Comparison of ENCODE assay signal across 8 cellular contexts in the genomic region with DNA sequence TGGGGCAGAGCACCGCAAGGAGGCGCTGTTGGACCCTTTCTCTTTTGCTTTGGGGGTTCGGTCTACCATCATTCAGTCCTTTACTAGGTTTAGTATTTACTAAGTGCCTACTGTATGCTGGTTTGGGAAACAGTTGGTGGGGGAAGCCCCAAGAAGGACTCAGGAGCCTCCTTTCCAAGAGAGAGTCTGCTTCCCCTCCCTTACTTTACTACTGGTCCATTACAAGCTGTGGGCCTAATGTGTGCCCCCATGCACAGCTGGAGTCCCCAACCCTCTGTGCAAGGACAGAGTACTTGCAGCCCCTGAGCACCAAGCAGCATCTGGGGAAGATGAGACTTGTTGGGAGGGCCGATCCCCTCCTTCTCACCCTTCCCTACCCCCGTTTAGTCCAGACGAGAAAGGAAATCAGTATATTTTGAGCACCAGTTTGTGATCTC. TPM values are rescaled to one million over a fixed set of nuclear protein-coding genes. Genes with fewer than 3 reads are reported as not detected.
DNase-seq lines count a peak whose midpoint lies in the region; ATAC-seq and TF ChIP-seq lines count a peak whose summit lies in the region.

No MANE protein-coding gene starts in this region.

- TF ChIP-seq CTCF in hepatocyte (IDR thresholded peaks at IDR 0.05; ENCODE audit: poor library complexity), result peak; percentile 92

- peaks cover 50% of the 10 kb centered on the region for H3K4me1 Mint-ChIP-seq in activated naive CD4-positive, alpha-beta T cell treated with anti-CD3 and anti-CD28 coated beads, Interleukin-2, amount 50 U/mL, for 24 hours

- peak overlapping the region; percentile 76 for H3K27ac ChIP-seq in hepatocyte

- H3K27me3 Mint-ChIP-seq in activated naive CD4-positive, alpha-beta T cell treated with anti-CD3 and anti-CD28 coated beads, Interleukin-2, amount 50 U/mL, for 24 hours, result no peaks in the 10 kb centered on the region

- no peaks in the 10 kb centered on the region for H3K9me3 ChIP-seq in NT2/D1 (ENCODE audit: insufficient read depth, low read length)
- no peaks in the 10 kb centered on the region for H3K9me3 ChIP-seq in hepatocyte (ENCODE audit: low read depth)
- no peaks in the 10 kb centered on the region for H3K9me3 ChIP-seq in skeletal muscle satellite cell (replicated peaks; ENCODE audit: low read length)

- no peaks in the 10 kb centered on the region for H3K36me3 ChIP-seq in NT2/D1 (ENCODE audit: insufficient read depth, insufficient read length, low read length)
- no peaks in the 10 kb centered on the region for H3K36me3 ChIP-seq in hepatocyte (replicated peaks; ENCODE audit: insufficient read depth, low read depth)
- H3K36me3 ChIP-seq in skeletal muscle satellite cell (ENCODE audit: insufficient read depth, low read length), result no peaks in the 10 kb centered on the region

- H3K4me1 ChIP-seq in NT2/D1 (ENCODE audit: insufficient read depth, insufficient read length), result peaks cover 8% of the 10 kb centered on the region
- H3K4me1 ChIP-seq in hepatocyte (ENCODE audit: insufficient read depth), result peaks cover 3% of the 10 kb centered on the region
- H3K4me1 ChIP-seq in skeletal muscle satellite cell (ENCODE audit: control insufficient read depth, insufficient read depth, low read length), result peaks cover 21% of the 10 kb centered on the region

- 36% methylated on average over 6 of the region's 6 CpGs for WGBS in hepatocyte (ENCODE audit: low lambda C conversion rate, missing lambda C conversion rate)

- H3K9me3 Mint-ChIP-seq in activated naive CD4-positive, alpha-beta T cell treated with anti-CD3 and anti-CD28 coated beads, Interleukin-2, amount 50 U/mL, for 24 hours, result no peaks in the 10 kb centered on the region

- peak overlapping the region; percentile 52 for H2AFZ ChIP-seq in hepatocyte

- peaks cover 22% of the 10 kb centered on the region for H3K79me2 ChIP-seq in hepatocyte

- peak overlapping the region; percentile 99 for H3K27ac Mint-ChIP-seq in activated naive CD4-positive, alpha-beta T cell treated with anti-CD3 and anti-CD28 coated beads, Interleukin-2, amount 50 U/mL, for 24 hours

- ATAC-seq in HG02973 (IDR thresholded peaks at IDR 0.05; ENCODE audit: unreplicated experiment), result peak; percentile 64

- DNase-seq in activated CD4-positive, alpha-beta T cell treated with anti-CD3 and anti-CD28 coated beads for 1 hour, result peak; percentile 76
- no peak for DNase-seq in activated CD4-positive, alpha-beta T cell treated with anti-CD3 and anti-CD28 coated beads for 48 hours
- DNase-seq in NT2/D1 (ENCODE audit: low read depth, low spot score) (peak; percentile 67), hepatocyte (ENCODE audit: low spot score) (peak; percentile 91), SHP77 treated with DMSO at 0.1 percent for 48 hours (lab: John Stamatoyannopoulos, UW) (no peak)

- H3K27me3 ChIP-seq in NT2/D1 (ENCODE audit: insufficient read depth, insufficient read length) (peaks cover 12% of the 10 kb centered on the region), hepatocyte (no peaks in the 10 kb centered on the region), skeletal muscle satellite cell (ENCODE audit: control insufficient read depth, insufficient read depth, low read length) (no peaks in the 10 kb centered on the region)

- peak overlapping the region; percentile 94 for H3K9ac ChIP-seq in NT2/D1 (ENCODE audit: insufficient read length, low read depth)
- peak overlapping the region; percentile 85 for H3K9ac ChIP-seq in skeletal muscle satellite cell (ENCODE audit: low read depth, low read length)

- H3K4me2 ChIP-seq in hepatocyte (peak overlapping the region; percentile 94), skeletal muscle satellite cell (ENCODE audit: low read length) (peak overlapping the region; percentile 99)

- no peaks in the 10 kb centered on the region for H3K9me2 ChIP-seq in hepatocyte (replicated peaks; ENCODE audit: insufficient read depth)

- peak overlapping the region; percentile 98 for H3K4me3 Mint-ChIP-seq in activated naive CD4-positive, alpha-beta T cell treated with anti-CD3 and anti-CD28 coated beads, Interleukin-2, amount 50 U/mL, for 24 hours

- H3K4me3 ChIP-seq in NT2/D1 (ENCODE audit: insufficient read length, low read depth), result peak overlapping the region; percentile 81
- H3K4me3 ChIP-seq in hepatocyte, result peak overlapping the region; percentile 91
- H3K4me3 ChIP-seq in skeletal muscle satellite cell (ENCODE audit: low read length), result peak overlapping the region; percentile 95

- peaks cover 6% of the 10 kb centered on the region for H3K36me3 Mint-ChIP-seq in activated naive CD4-positive, alpha-beta T cell treated with anti-CD3 and anti-CD28 coated beads, Interleukin-2, amount 50 U/mL, for 24 hours

- H4K20me1 ChIP-seq in hepatocyte (ENCODE audit: insufficient read depth, poor library complexity, severe bottlenecking), result no peaks in the 10 kb centered on the region

RNA-seq across cellular contexts. Expression of gene UBE2L6, which starts 0.9 kb away (rescaled TPM):
- 40.6 and 45.7 TPM in 2 replicates for total RNA-seq in hepatocyte
- 109 and 113 TPM in 2 replicates for polyA plus RNA-seq in hepatocyte
- total RNA-seq in skeletal muscle satellite cell (2012; rRNA removed), result 62.5 and 65.4 TPM in 2 replicates

RNA-seq across cellular contexts. Expression of gene SERPING1, which starts 29.1 kb away (rescaled TPM):
- 123 and 129 TPM in 2 replicates for total RNA-seq in hepatocyte
- polyA plus RNA-seq in hepatocyte, result 445 and 476 TPM in 2 replicates
- 15.0 and 26.4 TPM in 2 replicates for total RNA-seq in skeletal muscle satellite cell (2012; rRNA removed)

RNA-seq across cellular contexts. Expression of gene SMTNL1, which starts 31.0 kb away (rescaled TPM):
- not detected in 2 replicates for total RNA-seq in hepatocyte
- polyA plus RNA-seq in hepatocyte, result 0.19 TPM in 1 of 2 replicates, not detected in the other
- not detected in 2 replicates for total RNA-seq in skeletal muscle satellite cell (2012; rRNA removed)

RNA-seq across cellular contexts. Expression of gene TIMM10, which starts 37.8 kb away (rescaled TPM):
- 23.3 and 31.2 TPM in 2 replicates for total RNA-seq in hepatocyte
- polyA plus RNA-seq in hepatocyte, result 84.0 and 99.4 TPM in 2 replicates
- 44.4 and 59.6 TPM in 2 replicates for total RNA-seq in skeletal muscle satellite cell (2012; rRNA removed)

RNA-seq across cellular contexts. Expression of gene SLC43A1, which starts 52.8 kb away (rescaled TPM):
- total RNA-seq in hepatocyte, result 40.4 and 42.2 TPM in 2 replicates
- polyA plus RNA-seq in hepatocyte, result 23.4 and 39.5 TPM in 2 replicates
- 9.6 and 14.7 TPM in 2 replicates for total RNA-seq in skeletal muscle satellite cell (2012; rRNA removed)

Comparison
In these comparisons a context has a peak if more than half of its experiments do, and no peak if none do; other contexts are left out.
1. DNase-seq: peak in activated CD4-positive, alpha-beta T cell treated with anti-CD3 and anti-CD28 coated beads for 1 hour (single experiment), NT2/D1 (single experiment) and hepatocyte (single experiment); none in activated CD4-positive, alpha-beta T cell treated with anti-CD3 and anti-CD28 coated beads for 48 hours (single experiment) and SHP77 treated with DMSO at 0.1 percent for 48 hours (single experiment).
2. Peak in every context shown above with its lines, with median percentiles within 50 percentile points of each other: H3K4me3 ChIP-seq.